Comparison of ENCODE assay signal across 11 cellular contexts in genomic region chr6:41426438-41426851, GRCh38.
DNase-seq lines count a peak whose midpoint lies in the region; ATAC-seq and TF ChIP-seq lines count a peak whose summit lies in the region.
"Had no signal": no experiment of that assay in that cellular context is flagged by ENCODE, and none has a peak within 500 bp of the region (broad histone marks: within the 10 kb centered on the region; RNA-seq: fewer than 3 reads in every experiment).

No MANE protein-coding gene starts in this region.

- H3K4me3 Mint-ChIP-seq in activated T-cell treated with anti-CD3 and anti-CD28 coated beads, Interleukin-2, amount 50 U/mL, for 24 hours, result no peak overlapping the region
- no peak overlapping the region for H3K4me3 Mint-ChIP-seq in endodermal cell
- H3K4me3 Mint-ChIP-seq in stimulated activated naive B cell treated with anti-CD40 and anti-IgM and Interleukin-4, amounts not matched to agents 10 μg/mL and 1 μg/mL and 100 μg/mL, for 72 hours, result no peak overlapping the region
- H3K4me3 Mint-ChIP-seq: immature natural killer cell, natural killer cell had no signal

- H3K36me3 Mint-ChIP-seq in activated T-cell treated with anti-CD3 and anti-CD28 coated beads, Interleukin-2, amount 50 U/mL, for 24 hours (ENCODE audit: low read depth), result no peaks in the 10 kb centered on the region
- H3K36me3 Mint-ChIP-seq in endodermal cell (ENCODE audit: low read depth), result no peaks in the 10 kb centered on the region
- H3K36me3 Mint-ChIP-seq in stimulated activated naive B cell treated with anti-CD40 and anti-IgM and Interleukin-4, amounts not matched to agents 10 μg/mL and 1 μg/mL and 100 μg/mL, for 72 hours, result no peaks in the 10 kb centered on the region
- H3K36me3 Mint-ChIP-seq: immature natural killer cell, natural killer cell had no signal

- H3K9me3 Mint-ChIP-seq in activated T-cell treated with anti-CD3 and anti-CD28 coated beads, Interleukin-2, amount 50 U/mL, for 24 hours, result no peaks in the 10 kb centered on the region
- no peaks in the 10 kb centered on the region for H3K9me3 Mint-ChIP-seq in endodermal cell
- no peaks in the 10 kb centered on the region for H3K9me3 Mint-ChIP-seq in stimulated activated naive B cell treated with anti-CD40 and anti-IgM and Interleukin-4, amounts not matched to agents 10 μg/mL and 1 μg/mL and 100 μg/mL, for 72 hours
- H3K9me3 Mint-ChIP-seq: immature natural killer cell, natural killer cell had no signal

- TF ChIP-seq CTCF in endodermal cell (conservative IDR thresholded peaks at IDR 0.05) (peak; percentile 5), psoas muscle (IDR thresholded peaks at IDR 0.05) (no peak), coronary artery (IDR thresholded peaks at IDR 0.05) (no peak)

- DNase-seq in activated T-cell treated with anti-CD3 and anti-CD28 coated beads, Interleukin-2, amount 50 U/mL, for 24 hours, result peak; percentile 39
- no peak for DNase-seq in activated T-cell treated with anti-CD3 and anti-CD28 coated beads, Interleukin-2, amount 50 U/mL, for 48 hours
- DNase-seq in NAMALWA (ENCODE audit: low spot score), result peak; percentile 44
- DNase-seq in endodermal cell, result peak; percentile 80
- peak; percentile 33 for DNase-seq in stimulated activated naive B cell treated with anti-CD40 and anti-IgM and Interleukin-4, amounts not matched to agents 10 μg/mL and 1 μg/mL and 100 μg/mL, for 72 hours
- no peak for DNase-seq in psoas muscle
- DNase-seq in coronary artery (ENCODE audit: low spot score), result no peak
- DNase-seq: immature natural killer cell; natural killer cell; stimulated activated CD4-positive, alpha-beta T cell treated with anti-CD3 and anti-CD28 coated beads, Interleukin-15, amount 100 ng/mL, for 24 hours had no signal

- peak; percentile 33 to 50 for ATAC-seq in stimulated activated naive B cell treated with anti-CD40 and anti-IgM and Interleukin-4, amounts not matched to agents 10 μg/mL and 1 μg/mL and 100 μg/mL, for 72 hours (replicated peaks)
- no peak for ATAC-seq in GM21717 (IDR thresholded peaks at IDR 0.05; ENCODE audit: unreplicated experiment)
- no peak for ATAC-seq in psoas muscle
- ATAC-seq: natural killer cell had no signal

- intact Hi-C loops in psoas muscle (cut with DNase I), result no loop called here

- peaks cover 13% of the 10 kb centered on the region for H3K4me1 Mint-ChIP-seq in activated T-cell treated with anti-CD3 and anti-CD28 coated beads, Interleukin-2, amount 50 U/mL, for 24 hours (ENCODE audit: low read depth)
- H3K4me1 Mint-ChIP-seq in endodermal cell, result peaks cover 15% of the 10 kb centered on the region
- H3K4me1 Mint-ChIP-seq in stimulated activated naive B cell treated with anti-CD40 and anti-IgM and Interleukin-4, amounts not matched to agents 10 μg/mL and 1 μg/mL and 100 μg/mL, for 72 hours, result peaks cover 18 to 19% of the 10 kb centered on the region in 2 donors

- H3K36me3 ChIP-seq in endodermal cell (ENCODE audit: control insufficient read depth, insufficient read depth, low read length) (no peaks in the 10 kb centered on the region), psoas muscle (ENCODE audit: insufficient read depth in 1 of 2, low read depth in 1 of 2) (no peaks in the 10 kb centered on the region)

- H3K27ac ChIP-seq in endodermal cell (ENCODE audit: low read depth, low read length) (no peak overlapping the region), psoas muscle (no peak overlapping the region), coronary artery (peak overlapping the region in 1 of 2 donors; percentile 93)

- 5 to 6% methylated on average over 9 to 16 of the region's 16 CpGs for WGBS in endodermal cell (ENCODE audit: insufficient coverage in 1 of 2, insufficient read length in 1 of 2), 2 experiments
- 37 to 43% (median 38%) methylated on average over 16 of the region's 16 CpGs for WGBS in psoas muscle, 3 donors

- H3K27ac Mint-ChIP-seq in activated T-cell treated with anti-CD3 and anti-CD28 coated beads, Interleukin-2, amount 50 U/mL, for 24 hours, result no peak overlapping the region
- no peak overlapping the region for H3K27ac Mint-ChIP-seq in endodermal cell
- H3K27ac Mint-ChIP-seq in stimulated activated naive B cell treated with anti-CD40 and anti-IgM and Interleukin-4, amounts not matched to agents 10 μg/mL and 1 μg/mL and 100 μg/mL, for 72 hours, result no peak overlapping the region
- H3K27ac Mint-ChIP-seq: immature natural killer cell, natural killer cell had no signal

- H3K4me3 ChIP-seq in endodermal cell (ENCODE audit: low read length), result peak overlapping the region; percentile 69
- no peak overlapping the region for H3K4me3 ChIP-seq in psoas muscle
- H3K4me3 ChIP-seq in coronary artery, result no peak overlapping the region

- no peak overlapping the region for H3K9ac ChIP-seq in endodermal cell (ENCODE audit: extremely low read depth, low read length, poor library complexity, severe bottlenecking)

- H3K4me1 ChIP-seq in endodermal cell (ENCODE audit: control insufficient read depth, insufficient read depth, low read length) (no peaks in the 10 kb centered on the region), psoas muscle (peaks cover 12% of the 10 kb centered on the region)

- H3K27me3 Mint-ChIP-seq in activated T-cell treated with anti-CD3 and anti-CD28 coated beads, Interleukin-2, amount 50 U/mL, for 24 hours, result peaks cover 36% of the 10 kb centered on the region
- H3K27me3 Mint-ChIP-seq in endodermal cell (ENCODE audit: insufficient read depth), result peaks cover 55% of the 10 kb centered on the region
- H3K27me3 Mint-ChIP-seq in stimulated activated naive B cell treated with anti-CD40 and anti-IgM and Interleukin-4, amounts not matched to agents 10 μg/mL and 1 μg/mL and 100 μg/mL, for 72 hours, result peaks cover 0 to 13% of the 10 kb centered on the region in 2 donors

- no peaks in the 10 kb centered on the region for H3K9me3 ChIP-seq in endodermal cell (ENCODE audit: control insufficient read depth, low read length)
- no peaks in the 10 kb centered on the region for H3K9me3 ChIP-seq in psoas muscle

- H3K27me3 ChIP-seq in endodermal cell (ENCODE audit: control insufficient read depth, insufficient read depth, low read length, poor library complexity, severe bottlenecking) (peaks cover 72% of the 10 kb centered on the region), psoas muscle (ENCODE audit: insufficient read depth in 3 of 3, low read length in 2 of 3) (peaks cover 0 to 15% (median 0%) of the 10 kb centered on the region in 3 donors)

Comparison
In these comparisons a context has a peak if more than half of its experiments do, and no peak if none do; other contexts are left out.
1. DNase-seq: peak in activated T-cell treated with anti-CD3 and anti-CD28 coated beads, Interleukin-2, amount 50 U/mL, for 24 hours (single experiment), NAMALWA (single experiment), endodermal cell (single experiment) and stimulated activated naive B cell treated with anti-CD40 and anti-IgM and Interleukin-4, amounts not matched to agents 10 μg/mL and 1 μg/mL and 100 μg/mL, for 72 hours (single experiment); none in activated T-cell treated with anti-CD3 and anti-CD28 coated beads, Interleukin-2, amount 50 U/mL, for 48 hours (0 of 2), psoas muscle (0 of 2) and coronary artery (single experiment).
2. ATAC-seq: peak in stimulated activated naive B cell treated with anti-CD40 and anti-IgM and Interleukin-4, amounts not matched to agents 10 μg/mL and 1 μg/mL and 100 μg/mL, for 72 hours (2 of 2); none in GM21717 (single experiment) and psoas muscle (0 of 4).